8 cellular contexts compared by ENCODE assay signal in genomic region chr14:93977790-93978581, GRCh38. TPM values are rescaled to one million over a fixed set of nuclear protein-coding genes. Genes with fewer than 3 reads are reported as not detected.
DNase-seq lines count a peak whose midpoint lies in the region; ATAC-seq and TF ChIP-seq lines count a peak whose summit lies in the region.

No MANE protein-coding gene starts in this region.

- no peaks in the 10 kb centered on the region for H3K36me3 ChIP-seq in Loucy (ENCODE audit: insufficient read depth, low read length)

- peaks cover 3% of the 10 kb centered on the region for H3K9me3 Mint-ChIP-seq in activated T-helper 17 cell treated with anti-CD3 and anti-CD28 coated beads, Interleukin-2, amount 50 U/mL, for 72 hours

- peaks cover 46% of the 10 kb centered on the region for H3K4me1 Mint-ChIP-seq in activated T-helper 17 cell treated with anti-CD3 and anti-CD28 coated beads, Interleukin-2, amount 50 U/mL, for 72 hours

- H3K4me3 Mint-ChIP-seq in activated T-helper 17 cell treated with anti-CD3 and anti-CD28 coated beads, Interleukin-2, amount 50 U/mL, for 72 hours, result peak overlapping the region; percentile 87

- H3K9ac ChIP-seq in Loucy (ENCODE audit: low read depth, low read length, poor library complexity, severe bottlenecking), result no peak overlapping the region

- ATAC-seq in activated T-helper 17 cell treated with anti-CD3 and anti-CD28 coated beads, Interleukin-2, amount 50 U/mL, for 72 hours (replicated peaks), result peak; percentile 81

- no peak overlapping the region for H3K4me3 ChIP-seq in Loucy (ENCODE audit: low read length, poor library complexity, severe bottlenecking)

- no peaks in the 10 kb centered on the region for H4K20me1 ChIP-seq in Loucy (ENCODE audit: insufficient read depth, low read length, poor library complexity, severe bottlenecking)

- peaks cover 28% of the 10 kb centered on the region for H3K36me3 Mint-ChIP-seq in activated T-helper 17 cell treated with anti-CD3 and anti-CD28 coated beads, Interleukin-2, amount 50 U/mL, for 72 hours (ENCODE audit: low read depth)

- DNase-seq in activated gamma-delta T cell treated with Interleukin-2 at 50 U/mL for 16 hours (peak; percentile 72), activated gamma-delta T cell (lab: John Stamatoyannopoulos, UW) (no peak), NCI-H748 treated with DMSO at 0.1 percent for 48 hours (lab: John Stamatoyannopoulos, UW) (no peak), SHP77 treated with DMSO at 0.1 percent for 48 hours (lab: John Stamatoyannopoulos, UW) (no peak), NCI-H774 (lab: John Stamatoyannopoulos, UW) (no peak)
- peak in 2 of 3 donors; percentile 68 to 70 for DNase-seq in stimulated activated CD4-positive, alpha-beta T cell treated with anti-CD3 and anti-CD28 coated beads, Interleukin-12 subunit alpha, Interleukin-12 subunit beta, amount 100 ng/mL, for 48 hours (ENCODE audit: low read depth in 2 of 3, low spot score in 1 of 3)

- H3K4me2 ChIP-seq in Loucy (ENCODE audit: low read depth, low read length, poor library complexity, severe bottlenecking), result peak overlapping the region; percentile 40

- TF ChIP-seq CTCF in Loucy (conservative IDR thresholded peaks at IDR 0.05; ENCODE audit: low read length), result no peak

- peaks cover 92% of the 10 kb centered on the region for H3K27me3 ChIP-seq in Loucy (ENCODE audit: insufficient read depth, low read length, poor library complexity, severe bottlenecking)

- H3F3A ChIP-seq in Loucy (ENCODE audit: low read depth), result no peaks in the 10 kb centered on the region

- peaks cover 13% of the 10 kb centered on the region for H3K4me1 ChIP-seq in Loucy (ENCODE audit: insufficient read depth, low read length, poor library complexity, severe bottlenecking)

- peak overlapping the region; percentile 95 for H3K27ac Mint-ChIP-seq in activated T-helper 17 cell treated with anti-CD3 and anti-CD28 coated beads, Interleukin-2, amount 50 U/mL, for 72 hours

- H3K79me2 ChIP-seq in Loucy (ENCODE audit: insufficient read depth, low read length), result no peaks in the 10 kb centered on the region

- no peaks in the 10 kb centered on the region for H3K9me2 ChIP-seq in Loucy (replicated peaks; ENCODE audit: low read depth, low read length)

- H2AFZ ChIP-seq in Loucy (ENCODE audit: low read length), result no peak overlapping the region

- H3K9me3 ChIP-seq in Loucy (ENCODE audit: insufficient read depth, low read depth, low read length), result no peaks in the 10 kb centered on the region

- H3K27me3 Mint-ChIP-seq in activated T-helper 17 cell treated with anti-CD3 and anti-CD28 coated beads, Interleukin-2, amount 50 U/mL, for 72 hours, result no peaks in the 10 kb centered on the region

RNA-seq across cellular contexts. Expression of gene ASB2, which starts 1.6 kb away (rescaled TPM):
- total RNA-seq in activated T-helper 17 cell treated with anti-CD3 and anti-CD28 coated beads, Interleukin-2, amount 50 U/mL, for 72 hours, result 10 to 100 TPM; 48.5 to 68.7 TPM

RNA-seq across cellular contexts. Expression of gene CCDC197, which starts 19.1 kb away (rescaled TPM):
- under 1 TPM in 1 of 2 donors, not detected in 1; 0.37 TPM for total RNA-seq in activated T-helper 17 cell treated with anti-CD3 and anti-CD28 coated beads, Interleukin-2, amount 50 U/mL, for 72 hours

RNA-seq across cellular contexts. Expression of gene OTUB2, which starts 48.2 kb away (rescaled TPM):
- 10 to 100 TPM in 1 of 2 donors, 1 to 10 TPM in 1; 6.3 to 11.0 TPM for total RNA-seq in activated T-helper 17 cell treated with anti-CD3 and anti-CD28 coated beads, Interleukin-2, amount 50 U/mL, for 72 hours

RNA-seq across cellular contexts. Expression of gene FAM181A, which starts 50.8 kb away (rescaled TPM):
- total RNA-seq in activated T-helper 17 cell treated with anti-CD3 and anti-CD28 coated beads, Interleukin-2, amount 50 U/mL, for 72 hours, result not detected

Comparison
In these comparisons a context has a peak if more than half of its experiments do, and no peak if none do; other contexts are left out.
1. DNase-seq: peak in activated gamma-delta T cell treated with Interleukin-2 at 50 U/mL for 16 hours (single experiment) and stimulated activated CD4-positive, alpha-beta T cell treated with anti-CD3 and anti-CD28 coated beads, Interleukin-12 subunit alpha, Interleukin-12 subunit beta, amount 100 ng/mL, for 48 hours (2 of 3); none in activated gamma-delta T cell (single experiment), NCI-H748 treated with DMSO at 0.1 percent for 48 hours (single experiment), SHP77 treated with DMSO at 0.1 percent for 48 hours (single experiment) and NCI-H774 (single experiment).